In genomic region chr2:42184346-42184745, GRCh38 we compare ENCODE assay signal across 1 cellular context.
A peak's percentile ranks its signal among the peaks of the same experiment; 100 is the strongest.
TF ChIP-seq lines count a peak whose summit lies in the region.

No MANE protein-coding gene starts in this region.

TF ChIP-seq in K562, 482 proteins besides CTCF, POLR2A, EP300 and RAD21:
- TF ChIP-seq, protein P1, sequence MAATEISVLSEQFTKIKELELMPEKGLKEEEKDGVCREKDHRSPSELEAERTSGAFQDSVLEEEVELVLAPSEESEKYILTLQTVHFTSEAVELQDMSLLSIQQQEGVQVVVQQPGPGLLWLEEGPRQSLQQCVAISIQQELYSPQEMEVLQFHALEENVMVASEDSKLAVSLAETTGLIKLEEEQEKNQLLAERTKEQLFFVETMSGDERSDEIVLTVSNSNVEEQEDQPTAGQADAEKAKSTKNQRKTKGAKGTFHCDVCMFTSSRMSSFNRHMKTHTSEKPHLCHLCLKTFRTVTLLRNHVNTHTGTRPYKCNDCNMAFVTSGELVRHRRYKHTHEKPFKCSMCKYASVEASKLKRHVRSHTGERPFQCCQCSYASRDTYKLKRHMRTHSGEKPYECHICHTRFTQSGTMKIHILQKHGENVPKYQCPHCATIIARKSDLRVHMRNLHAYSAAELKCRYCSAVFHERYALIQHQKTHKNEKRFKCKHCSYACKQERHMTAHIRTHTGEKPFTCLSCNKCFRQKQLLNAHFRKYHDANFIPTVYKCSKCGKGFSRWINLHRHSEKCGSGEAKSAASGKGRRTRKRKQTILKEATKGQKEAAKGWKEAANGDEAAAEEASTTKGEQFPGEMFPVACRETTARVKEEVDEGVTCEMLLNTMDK (IDR thresholded peaks at IDR 0.05; ENCODE audit: borderline replicate concordance, insufficient read depth, low read depth, low read length, poor library complexity, severe bottlenecking), result peak; percentile 91
- TF ChIP-seq, protein P2, sequence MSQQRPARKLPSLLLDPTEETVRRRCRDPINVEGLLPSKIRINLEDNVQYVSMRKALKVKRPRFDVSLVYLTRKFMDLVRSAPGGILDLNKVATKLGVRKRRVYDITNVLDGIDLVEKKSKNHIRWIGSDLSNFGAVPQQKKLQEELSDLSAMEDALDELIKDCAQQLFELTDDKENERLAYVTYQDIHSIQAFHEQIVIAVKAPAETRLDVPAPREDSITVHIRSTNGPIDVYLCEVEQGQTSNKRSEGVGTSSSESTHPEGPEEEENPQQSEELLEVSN (IDR thresholded peaks at IDR 0.05; ENCODE audit: borderline replicate concordance in 1 of 2, extremely low read depth in 1 of 2, insufficient read depth in 1 of 2, insufficient read length in 1 of 2, low read depth in 1 of 2, low read length in 1 of 2, poor library complexity in 1 of 2, severe bottlenecking in 1 of 2), result peak in 1 of 2 experiments; percentile 19
- TF ChIP-seq JUN (IDR thresholded peaks at IDR 0.05; ENCODE audit: borderline replicate concordance, low read depth, low read length) (no peak), JUN (CRISPR knock-in tag; IDR thresholded peaks at IDR 0.05; ENCODE audit: borderline replicate concordance) (no peak)
